ENCODE assay signal across 1 cellular context in genomic region chr11:832529-833113, GRCh38.
TF ChIP-seq lines count a peak whose summit lies in the region.

TSS of gene CD151 (plus strand) at chr11:832952. CDS start at chr11:836070, 3,118 bp downstream.

TF ChIP-seq in HEK293, 187 proteins besides CTCF, POLR2A, EP300 and RAD21 (continued from another document and continues in another):
- TF ChIP-seq ZFHX2 (tag by site-specific recombination; conservative IDR thresholded peaks at IDR 0.05) = peak; percentile 72
- TF ChIP-seq REST (tag by site-specific recombination; IDR thresholded peaks at IDR 0.05) = no peak
- TF ChIP-seq ZNF521 (tag by site-specific recombination; IDR thresholded peaks at IDR 0.05) = no peak
- TF ChIP-seq ZNF707 (tag by site-specific recombination; IDR thresholded peaks at IDR 0.05) = no peak
- TF ChIP-seq ZNF398 (tag by site-specific recombination; IDR thresholded peaks at IDR 0.05) = no peak
- TF ChIP-seq BCL11B (tag by site-specific recombination; IDR thresholded peaks at IDR 0.05; ENCODE audit: low read depth) = peak; percentile 49; the same call in 1 of the 2 replicates
- TF ChIP-seq BCL11A (tag by site-specific recombination; IDR thresholded peaks at IDR 0.05; ENCODE audit: low read depth) = no peak
- TF ChIP-seq ZFP41 (tag by site-specific recombination; IDR thresholded peaks at IDR 0.05; ENCODE audit: borderline replicate concordance) = no peak
- TF ChIP-seq ZBTB48 (tag by site-specific recombination; IDR thresholded peaks at IDR 0.05) = no peak
- TF ChIP-seq IKZF3 (tag by site-specific recombination; IDR thresholded peaks at IDR 0.05) = no peak
- no peak for TF ChIP-seq SCRT2 (tag by site-specific recombination; IDR thresholded peaks at IDR 0.05)
- peak; percentile 52; the same call in 1 of the 2 replicates for TF ChIP-seq KLF10 (tag by site-specific recombination; IDR thresholded peaks at IDR 0.05)
- no peak for TF ChIP-seq ZNF26 (tag by site-specific recombination; IDR thresholded peaks at IDR 0.05)
- no peak for TF ChIP-seq KLF17 (tag by site-specific recombination; IDR thresholded peaks at IDR 0.05)
- no peak for TF ChIP-seq ZNF654 (tag by site-specific recombination; IDR thresholded peaks at IDR 0.05; ENCODE audit: low read depth)
- TF ChIP-seq WT1 (tag by site-specific recombination; IDR thresholded peaks at IDR 0.05) = no peak
- TF ChIP-seq ZNF530 (tag by site-specific recombination; IDR thresholded peaks at IDR 0.05; ENCODE audit: low read depth) = no peak
- TF ChIP-seq ZNF701 (tag by site-specific recombination; IDR thresholded peaks at IDR 0.05) = no peak
- TF ChIP-seq ZNF23 (tag by site-specific recombination; IDR thresholded peaks at IDR 0.05; ENCODE audit: borderline replicate concordance) = no peak
- TF ChIP-seq ZNF621 (tag by site-specific recombination; IDR thresholded peaks at IDR 0.05) = no peak
- 0 out of 2 replicates have a peak, but pooled peaks have one; percentile 19 for TF ChIP-seq ZSCAN30 (tag by site-specific recombination; IDR thresholded peaks at IDR 0.05)
- no peak for TF ChIP-seq ZNF830 (tag by site-specific recombination; IDR thresholded peaks at IDR 0.05; ENCODE audit: low read depth)
- TF ChIP-seq GLI2 (tag by site-specific recombination; IDR thresholded peaks at IDR 0.05; ENCODE audit: borderline replicate concordance, low read depth) = no peak
- TF ChIP-seq ZFP37 (tag by site-specific recombination; IDR thresholded peaks at IDR 0.05) = no peak
- no peak for TF ChIP-seq ZNF18 (tag by site-specific recombination; IDR thresholded peaks at IDR 0.05)
- no peak for TF ChIP-seq ZNF214 (tag by site-specific recombination; IDR thresholded peaks at IDR 0.05; ENCODE audit: borderline replicate concordance)
- TF ChIP-seq SP3 (tag by site-specific recombination; IDR thresholded peaks at IDR 0.05) = peak; percentile 84
- no peak for TF ChIP-seq ZNF211 (tag by site-specific recombination; IDR thresholded peaks at IDR 0.05; ENCODE audit: low read depth)
- no peak for TF ChIP-seq ZSCAN4 (tag by site-specific recombination; IDR thresholded peaks at IDR 0.05)
- no peak for TF ChIP-seq HOXD13 (CRISPR knock-in tag; IDR thresholded peaks at IDR 0.05; ENCODE audit: borderline replicate concordance)
- peak; percentile 60; the same call in 1 of the 2 replicates for TF ChIP-seq KLF8 (tag by site-specific recombination; IDR thresholded peaks at IDR 0.05)
- no peak for TF ChIP-seq ZNF19 (tag by site-specific recombination; IDR thresholded peaks at IDR 0.05; ENCODE audit: low read depth)
- no peak for TF ChIP-seq ZBTB21 (tag by site-specific recombination; IDR thresholded peaks at IDR 0.05)
- TF ChIP-seq ZNF362 (tag by site-specific recombination; IDR thresholded peaks at IDR 0.05) = no peak
- no peak for TF ChIP-seq ZNF670 (tag by site-specific recombination; IDR thresholded peaks at IDR 0.05; ENCODE audit: low read depth)
- TF ChIP-seq PBX3 (CRISPR knock-in tag; IDR thresholded peaks at IDR 0.05) = peak; percentile 55; the same call in 1 of the 2 replicates
- 0 out of 2 replicates have a peak, but pooled peaks have one; percentile 16 for TF ChIP-seq KLF16 (tag by site-specific recombination; IDR thresholded peaks at IDR 0.05)
- no peak for TF ChIP-seq ZNF423 (tag by site-specific recombination; IDR thresholded peaks at IDR 0.05)
- peak; percentile 50 for TF ChIP-seq ZBTB10 (tag by site-specific recombination; IDR thresholded peaks at IDR 0.05)
- no peak for TF ChIP-seq ZFP69B (tag by site-specific recombination; IDR thresholded peaks at IDR 0.05)
- TF ChIP-seq ZNF623 (tag by site-specific recombination; IDR thresholded peaks at IDR 0.05) = no peak
- peak; percentile 66 for TF ChIP-seq KLF1 (tag by site-specific recombination; IDR thresholded peaks at IDR 0.05)
- no peak for TF ChIP-seq ZNF585B (tag by site-specific recombination; IDR thresholded peaks at IDR 0.05)
- no peak for TF ChIP-seq TSHZ1 (tag by site-specific recombination; IDR thresholded peaks at IDR 0.05; ENCODE audit: borderline replicate concordance)
